In genomic region chrX:49186125-49187027, GRCh38 we compare ENCODE assay signal across 2 cellular contexts.
TF ChIP-seq lines count a peak whose summit lies in the region.

A gene with protein sequence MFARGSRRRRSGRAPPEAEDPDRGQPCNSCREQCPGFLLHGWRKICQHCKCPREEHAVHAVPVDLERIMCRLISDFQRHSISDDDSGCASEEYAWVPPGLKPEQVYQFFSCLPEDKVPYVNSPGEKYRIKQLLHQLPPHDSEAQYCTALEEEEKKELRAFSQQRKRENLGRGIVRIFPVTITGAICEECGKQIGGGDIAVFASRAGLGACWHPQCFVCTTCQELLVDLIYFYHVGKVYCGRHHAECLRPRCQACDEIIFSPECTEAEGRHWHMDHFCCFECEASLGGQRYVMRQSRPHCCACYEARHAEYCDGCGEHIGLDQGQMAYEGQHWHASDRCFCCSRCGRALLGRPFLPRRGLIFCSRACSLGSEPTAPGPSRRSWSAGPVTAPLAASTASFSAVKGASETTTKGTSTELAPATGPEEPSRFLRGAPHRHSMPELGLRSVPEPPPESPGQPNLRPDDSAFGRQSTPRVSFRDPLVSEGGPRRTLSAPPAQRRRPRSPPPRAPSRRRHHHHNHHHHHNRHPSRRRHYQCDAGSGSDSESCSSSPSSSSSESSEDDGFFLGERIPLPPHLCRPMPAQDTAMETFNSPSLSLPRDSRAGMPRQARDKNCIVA (minus strand): TSS chrX:49186373. CDS start chrX:49186297, 76 bp downstream.

TF ChIP-seq in GM23338, 12 proteins besides CTCF, POLR2A, EP300 and RAD21 (continued from another document):
- TF ChIP-seq REST (IDR thresholded peaks at IDR 0.05; ENCODE audit: unreplicated experiment), result no peak
- no peak for TF ChIP-seq EZH2 (IDR thresholded peaks at IDR 0.05; ENCODE audit: low read depth, unreplicated experiment)
- TF ChIP-seq, protein P1, sequence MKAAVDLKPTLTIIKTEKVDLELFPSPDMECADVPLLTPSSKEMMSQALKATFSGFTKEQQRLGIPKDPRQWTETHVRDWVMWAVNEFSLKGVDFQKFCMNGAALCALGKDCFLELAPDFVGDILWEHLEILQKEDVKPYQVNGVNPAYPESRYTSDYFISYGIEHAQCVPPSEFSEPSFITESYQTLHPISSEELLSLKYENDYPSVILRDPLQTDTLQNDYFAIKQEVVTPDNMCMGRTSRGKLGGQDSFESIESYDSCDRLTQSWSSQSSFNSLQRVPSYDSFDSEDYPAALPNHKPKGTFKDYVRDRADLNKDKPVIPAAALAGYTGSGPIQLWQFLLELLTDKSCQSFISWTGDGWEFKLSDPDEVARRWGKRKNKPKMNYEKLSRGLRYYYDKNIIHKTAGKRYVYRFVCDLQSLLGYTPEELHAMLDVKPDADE (IDR thresholded peaks at IDR 0.05), result no peak
- TF ChIP-seq NANOG (IDR thresholded peaks at IDR 0.05; ENCODE audit: borderline replicate concordance), result no peak
- no peak for TF ChIP-seq ZNF462 (CRISPR knock-in tag; IDR thresholded peaks at IDR 0.05)
- TF ChIP-seq ZNF114 (CRISPR knock-in tag; IDR thresholded peaks at IDR 0.05), result no peak

TF ChIP-seq in HepG2, 621 proteins besides CTCF, POLR2A, EP300 and RAD21 (continued from another document and continues in another):
- no peak for TF ChIP-seq ZNF646 (CRISPR knock-in tag; IDR thresholded peaks at IDR 0.05)
- TF ChIP-seq, protein P2, sequence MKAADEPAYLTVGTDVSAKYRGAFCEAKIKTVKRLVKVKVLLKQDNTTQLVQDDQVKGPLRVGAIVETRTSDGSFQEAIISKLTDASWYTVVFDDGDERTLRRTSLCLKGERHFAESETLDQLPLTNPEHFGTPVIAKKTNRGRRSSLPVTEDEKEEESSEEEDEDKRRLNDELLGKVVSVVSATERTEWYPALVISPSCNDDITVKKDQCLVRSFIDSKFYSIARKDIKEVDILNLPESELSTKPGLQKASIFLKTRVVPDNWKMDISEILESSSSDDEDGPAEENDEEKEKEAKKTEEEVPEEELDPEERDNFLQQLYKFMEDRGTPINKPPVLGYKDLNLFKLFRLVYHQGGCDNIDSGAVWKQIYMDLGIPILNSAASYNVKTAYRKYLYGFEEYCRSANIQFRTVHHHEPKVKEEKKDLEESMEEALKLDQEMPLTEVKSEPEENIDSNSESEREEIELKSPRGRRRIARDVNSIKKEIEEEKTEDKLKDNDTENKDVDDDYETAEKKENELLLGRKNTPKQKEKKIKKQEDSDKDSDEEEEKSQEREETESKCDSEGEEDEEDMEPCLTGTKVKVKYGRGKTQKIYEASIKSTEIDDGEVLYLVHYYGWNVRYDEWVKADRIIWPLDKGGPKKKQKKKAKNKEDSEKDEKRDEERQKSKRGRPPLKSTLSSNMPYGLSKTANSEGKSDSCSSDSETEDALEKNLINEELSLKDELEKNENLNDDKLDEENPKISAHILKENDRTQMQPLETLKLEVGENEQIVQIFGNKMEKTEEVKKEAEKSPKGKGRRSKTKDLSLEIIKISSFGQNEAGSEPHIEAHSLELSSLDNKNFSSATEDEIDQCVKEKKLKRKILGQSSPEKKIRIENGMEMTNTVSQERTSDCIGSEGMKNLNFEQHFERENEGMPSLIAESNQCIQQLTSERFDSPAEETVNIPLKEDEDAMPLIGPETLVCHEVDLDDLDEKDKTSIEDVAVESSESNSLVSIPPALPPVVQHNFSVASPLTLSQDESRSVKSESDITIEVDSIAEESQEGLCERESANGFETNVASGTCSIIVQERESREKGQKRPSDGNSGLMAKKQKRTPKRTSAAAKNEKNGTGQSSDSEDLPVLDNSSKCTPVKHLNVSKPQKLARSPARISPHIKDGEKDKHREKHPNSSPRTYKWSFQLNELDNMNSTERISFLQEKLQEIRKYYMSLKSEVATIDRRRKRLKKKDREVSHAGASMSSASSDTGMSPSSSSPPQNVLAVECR (CRISPR knock-in tag; IDR thresholded peaks at IDR 0.05; ENCODE audit: borderline replicate concordance), result peak; percentile 82; the same call in 1 of the 2 replicates
- TF ChIP-seq CREBL2 (CRISPR knock-in tag; IDR thresholded peaks at IDR 0.05; ENCODE audit: borderline replicate concordance), result no peak
- TF ChIP-seq ZNF30 (CRISPR knock-in tag; IDR thresholded peaks at IDR 0.05), result no peak
- TF ChIP-seq, protein P3, sequence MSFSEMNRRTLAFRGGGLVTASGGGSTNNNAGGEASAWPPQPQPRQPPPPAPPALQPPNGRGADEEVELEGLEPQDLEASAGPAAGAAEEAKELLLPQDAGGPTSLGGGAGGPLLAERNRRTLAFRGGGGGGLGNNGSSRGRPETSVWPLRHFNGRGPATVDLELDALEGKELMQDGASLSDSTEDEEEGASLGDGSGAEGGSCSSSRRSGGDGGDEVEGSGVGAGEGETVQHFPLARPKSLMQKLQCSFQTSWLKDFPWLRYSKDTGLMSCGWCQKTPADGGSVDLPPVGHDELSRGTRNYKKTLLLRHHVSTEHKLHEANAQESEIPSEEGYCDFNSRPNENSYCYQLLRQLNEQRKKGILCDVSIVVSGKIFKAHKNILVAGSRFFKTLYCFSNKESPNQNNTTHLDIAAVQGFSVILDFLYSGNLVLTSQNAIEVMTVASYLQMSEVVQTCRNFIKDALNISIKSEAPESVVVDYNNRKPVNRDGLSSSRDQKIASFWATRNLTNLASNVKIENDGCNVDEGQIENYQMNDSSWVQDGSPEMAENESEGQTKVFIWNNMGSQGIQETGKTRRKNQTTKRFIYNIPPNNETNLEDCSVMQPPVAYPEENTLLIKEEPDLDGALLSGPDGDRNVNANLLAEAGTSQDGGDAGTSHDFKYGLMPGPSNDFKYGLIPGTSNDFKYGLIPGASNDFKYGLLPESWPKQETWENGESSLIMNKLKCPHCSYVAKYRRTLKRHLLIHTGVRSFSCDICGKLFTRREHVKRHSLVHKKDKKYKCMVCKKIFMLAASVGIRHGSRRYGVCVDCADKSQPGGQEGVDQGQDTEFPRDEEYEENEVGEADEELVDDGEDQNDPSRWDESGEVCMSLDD (CRISPR knock-in tag; IDR thresholded peaks at IDR 0.05; ENCODE audit: borderline replicate concordance), result no peak
- TF ChIP-seq ZNF484 (CRISPR knock-in tag; IDR thresholded peaks at IDR 0.05; ENCODE audit: borderline replicate concordance, low read depth), result no peak
- peak in 1 of 2 experiments; percentile 47; a peak in 2 of 4 replicates for TF ChIP-seq NR2F1 (CRISPR knock-in tag; IDR thresholded peaks at IDR 0.05)
- no peak for TF ChIP-seq FOSL1 (CRISPR knock-in tag; IDR thresholded peaks at IDR 0.05; ENCODE audit: borderline replicate concordance)
- TF ChIP-seq FOXK2 (IDR thresholded peaks at IDR 0.05), result no peak
- TF ChIP-seq, protein P4, sequence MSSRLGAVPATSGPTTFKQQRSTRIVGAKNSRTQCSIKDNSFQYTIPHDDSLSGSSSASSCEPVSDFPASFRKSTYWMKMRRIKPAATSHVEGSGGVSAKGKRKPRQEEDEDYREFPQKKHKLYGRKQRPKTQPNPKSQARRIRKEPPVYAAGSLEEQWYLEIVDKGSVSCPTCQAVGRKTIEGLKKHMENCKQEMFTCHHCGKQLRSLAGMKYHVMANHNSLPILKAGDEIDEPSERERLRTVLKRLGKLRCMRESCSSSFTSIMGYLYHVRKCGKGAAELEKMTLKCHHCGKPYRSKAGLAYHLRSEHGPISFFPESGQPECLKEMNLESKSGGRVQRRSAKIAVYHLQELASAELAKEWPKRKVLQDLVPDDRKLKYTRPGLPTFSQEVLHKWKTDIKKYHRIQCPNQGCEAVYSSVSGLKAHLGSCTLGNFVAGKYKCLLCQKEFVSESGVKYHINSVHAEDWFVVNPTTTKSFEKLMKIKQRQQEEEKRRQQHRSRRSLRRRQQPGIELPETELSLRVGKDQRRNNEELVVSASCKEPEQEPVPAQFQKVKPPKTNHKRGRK (CRISPR knock-in tag; IDR thresholded peaks at IDR 0.05), result no peak
- no peak for TF ChIP-seq TIGD3 (CRISPR knock-in tag; IDR thresholded peaks at IDR 0.05; ENCODE audit: borderline replicate concordance)
- no peak for TF ChIP-seq REST (IDR thresholded peaks at IDR 0.05; ENCODE audit: borderline replicate concordance in 1 of 2, low read depth in 1 of 2, low read length in 2 of 2)
- no peak for TF ChIP-seq ZNF224 (CRISPR knock-in tag; IDR thresholded peaks at IDR 0.05)
- peak; percentile 24 for TF ChIP-seq ZNF883 (CRISPR knock-in tag; IDR thresholded peaks at IDR 0.05; ENCODE audit: not compliant biosample characterization)
- no peak for TF ChIP-seq ZNF891 (CRISPR knock-in tag; IDR thresholded peaks at IDR 0.05)
- no peak for TF ChIP-seq ZNF703 (CRISPR knock-in tag; IDR thresholded peaks at IDR 0.05; ENCODE audit: borderline replicate concordance)
- TF ChIP-seq FOXP1 (IDR thresholded peaks at IDR 0.05), result no peak
- TF ChIP-seq FOXP1 (CRISPR knock-in tag; IDR thresholded peaks at IDR 0.05), result no peak
- TF ChIP-seq, protein P5, sequence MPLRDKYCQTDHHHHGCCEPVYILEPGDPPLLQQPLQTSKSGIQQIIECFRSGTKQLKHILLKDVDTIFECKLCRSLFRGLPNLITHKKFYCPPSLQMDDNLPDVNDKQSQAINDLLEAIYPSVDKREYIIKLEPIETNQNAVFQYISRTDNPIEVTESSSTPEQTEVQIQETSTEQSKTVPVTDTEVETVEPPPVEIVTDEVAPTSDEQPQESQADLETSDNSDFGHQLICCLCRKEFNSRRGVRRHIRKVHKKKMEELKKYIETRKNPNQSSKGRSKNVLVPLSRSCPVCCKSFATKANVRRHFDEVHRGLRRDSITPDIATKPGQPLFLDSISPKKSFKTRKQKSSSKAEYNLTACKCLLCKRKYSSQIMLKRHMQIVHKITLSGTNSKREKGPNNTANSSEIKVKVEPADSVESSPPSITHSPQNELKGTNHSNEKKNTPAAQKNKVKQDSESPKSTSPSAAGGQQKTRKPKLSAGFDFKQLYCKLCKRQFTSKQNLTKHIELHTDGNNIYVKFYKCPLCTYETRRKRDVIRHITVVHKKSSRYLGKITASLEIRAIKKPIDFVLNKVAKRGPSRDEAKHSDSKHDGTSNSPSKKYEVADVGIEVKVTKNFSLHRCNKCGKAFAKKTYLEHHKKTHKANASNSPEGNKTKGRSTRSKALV (CRISPR knock-in tag; IDR thresholded peaks at IDR 0.05), result 0 out of 2 replicates have a peak, but pooled peaks have one; percentile 17
- no peak for TF ChIP-seq ZNF562 (CRISPR knock-in tag; IDR thresholded peaks at IDR 0.05; ENCODE audit: borderline replicate concordance)
